In the genomic region with DNA sequence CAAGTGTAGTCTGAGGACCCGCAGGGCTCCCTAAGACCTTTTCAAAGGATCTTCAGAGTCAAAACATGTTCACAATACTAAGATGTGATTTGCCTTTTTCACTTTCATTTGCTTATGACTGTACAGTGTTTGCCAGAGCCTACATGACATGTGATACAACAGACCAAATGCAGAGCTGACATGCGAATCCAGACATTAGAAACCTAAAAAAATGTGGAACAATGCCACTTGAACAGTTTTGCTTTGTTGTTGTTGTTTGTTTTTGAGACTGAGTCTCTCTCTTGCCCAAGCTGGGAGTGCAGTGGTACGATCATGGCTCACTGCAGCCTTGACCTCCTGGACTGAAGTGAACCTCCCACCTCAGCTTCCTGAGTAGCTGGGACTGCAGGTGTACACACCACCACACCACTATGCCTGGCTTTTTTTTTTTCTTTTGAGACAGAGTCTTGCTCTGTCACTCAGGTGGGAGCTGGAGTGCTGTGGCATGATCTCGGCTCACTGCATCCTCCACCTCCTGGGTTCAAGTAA, we compare ENCODE assay signal across 9 cellular contexts. TPM values are rescaled to one million over a fixed set of nuclear protein-coding genes. Genes with fewer than 3 reads are reported as not detected.
DNase-seq lines count a peak whose midpoint lies in the region; ATAC-seq lines count a peak whose summit lies in the region.
"Had no signal": no experiment of that assay in that cellular context is flagged by ENCODE, and none has a peak within 500 bp of the region (broad histone marks: within the 10 kb centered on the region; RNA-seq: fewer than 3 reads in every experiment).

No MANE protein-coding gene starts in this region.

- ATAC-seq in activated T-cell treated with anti-CD3 and anti-CD28 coated beads, Interleukin-2, amount 50 U/mL, for 4 hours, result peak; percentile 48 to 53
- peak; percentile 24 for ATAC-seq in HG02759 (IDR thresholded peaks at IDR 0.05; ENCODE audit: unreplicated experiment)
- peak; percentile 72 for ATAC-seq in stimulated activated naive CD8-positive, alpha-beta T cell treated with anti-CD3 and anti-CD28 coated beads, Interleukin-15, amount 100 ng/mL, for 72 hours
- ATAC-seq: left lobe of liver had no signal

- peak overlapping the region in 1 of 2 donors; percentile 71 for H3K27ac Mint-ChIP-seq in stimulated activated naive CD8-positive, alpha-beta T cell treated with anti-CD3 and anti-CD28 coated beads, Interleukin-15, amount 100 ng/mL, for 72 hours

- H3K9me3 Mint-ChIP-seq in activated T-cell treated with anti-CD3 and anti-CD28 coated beads, Interleukin-2, amount 50 U/mL, for 4 hours, result no peaks in the 10 kb centered on the region
- H3K9me3 Mint-ChIP-seq in stimulated activated naive CD8-positive, alpha-beta T cell treated with anti-CD3 and anti-CD28 coated beads, Interleukin-15, amount 100 ng/mL, for 72 hours, result no peaks in the 10 kb centered on the region

- H3K27me3 Mint-ChIP-seq in activated T-cell treated with anti-CD3 and anti-CD28 coated beads, Interleukin-2, amount 50 U/mL, for 4 hours (ENCODE audit: low read depth), result no peaks in the 10 kb centered on the region
- H3K27me3 Mint-ChIP-seq in stimulated activated naive CD8-positive, alpha-beta T cell treated with anti-CD3 and anti-CD28 coated beads, Interleukin-15, amount 100 ng/mL, for 72 hours, result no peaks in the 10 kb centered on the region

- DNase-seq in activated T-cell treated with anti-CD3 and anti-CD28 coated beads, Interleukin-2, amount 50 U/mL, for 4 hours, result no peak
- no peak for DNase-seq in activated T-cell treated with anti-CD3 and anti-CD28 coated beads, Interleukin-2, amount 50 U/mL, for 1 hour
- DNase-seq in OCI-M1 (lab: John Stamatoyannopoulos, UW), result peak; percentile 20
- DNase-seq in stimulated activated naive CD8-positive, alpha-beta T cell treated with anti-CD3 and anti-CD28 coated beads, Interleukin-15, amount 100 ng/mL, for 72 hours, result peak in 1 of 2 donors; percentile 25
- no peak for DNase-seq in 8988T
- DNase-seq in SIG-M5 (lab: John Stamatoyannopoulos, UW), result no peak
- no peak for DNase-seq in KG1 (lab: John Stamatoyannopoulos, UW)

- peaks cover 9% of the 10 kb centered on the region for H3K36me3 Mint-ChIP-seq in activated T-cell treated with anti-CD3 and anti-CD28 coated beads, Interleukin-2, amount 50 U/mL, for 4 hours (ENCODE audit: insufficient read depth)

- H3K4me1 Mint-ChIP-seq in activated T-cell treated with anti-CD3 and anti-CD28 coated beads, Interleukin-2, amount 50 U/mL, for 4 hours (ENCODE audit: low read depth), result peaks cover 74% of the 10 kb centered on the region
- H3K4me1 Mint-ChIP-seq in stimulated activated naive CD8-positive, alpha-beta T cell treated with anti-CD3 and anti-CD28 coated beads, Interleukin-15, amount 100 ng/mL, for 72 hours, result peaks cover 85% of the 10 kb centered on the region

- H3K4me3 Mint-ChIP-seq in activated T-cell treated with anti-CD3 and anti-CD28 coated beads, Interleukin-2, amount 50 U/mL, for 4 hours, result peak overlapping the region; percentile 4
- peak overlapping the region; percentile 22 to 58 for H3K4me3 Mint-ChIP-seq in stimulated activated naive CD8-positive, alpha-beta T cell treated with anti-CD3 and anti-CD28 coated beads, Interleukin-15, amount 100 ng/mL, for 72 hours

RNA-seq across cellular contexts. Expression of a gene that starts 5.3 kb away (rescaled TPM):
- 10 to 100 TPM; 70.4 to 90.8 (median 74.6) TPM for total RNA-seq in activated T-cell treated with anti-CD3 and anti-CD28 coated beads, Interleukin-2, amount 50 U/mL, for 4 hours
